ENCODE assay signal across 8 cellular contexts in genomic region chr6:33316603-33317417, GRCh38. TPM values are rescaled to one million over a fixed set of nuclear protein-coding genes. Genes with fewer than 3 reads are reported as not detected.
DNase-seq lines count a peak whose midpoint lies in the region; ATAC-seq and TF ChIP-seq lines count a peak whose summit lies in the region.

No MANE protein-coding gene starts in this region.

- H3K9me3 ChIP-seq in right lobe of liver, result no peaks in the 10 kb centered on the region

- peaks cover 72% of the 10 kb centered on the region for H3K36me3 Mint-ChIP-seq in activated naive CD4-positive, alpha-beta T cell treated with anti-CD3 and anti-CD28 coated beads, Interleukin-2, amount 10 ng/mL, durations not matched to agents 7 days and 5 days
- peaks cover 9% of the 10 kb centered on the region for H3K36me3 Mint-ChIP-seq in type B pancreatic cell

- 70% methylated on average over 16 of the region's 19 CpGs for WGBS in right lobe of liver (ENCODE audit: insufficient coverage, low coverage, low lambda C conversion rate, missing lambda C conversion rate)

- H3K4me1 Mint-ChIP-seq in activated naive CD4-positive, alpha-beta T cell treated with anti-CD3 and anti-CD28 coated beads, Interleukin-2, amount 10 ng/mL, durations not matched to agents 7 days and 5 days, result peaks cover 85% of the 10 kb centered on the region
- peaks cover 57% of the 10 kb centered on the region for H3K4me1 Mint-ChIP-seq in type B pancreatic cell (ENCODE audit: unreplicated experiment)

- TF ChIP-seq CTCF in astrocyte of the spinal cord (IDR thresholded peaks at IDR 0.05; ENCODE audit: low read depth, low read length) (no peak), right lobe of liver (IDR thresholded peaks at IDR 0.05) (no peak), type B pancreatic cell (conservative IDR thresholded peaks at IDR 0.05) (no peak)

- CTCF ChIA-PET in activated naive CD4-positive, alpha-beta T cell treated with anti-CD3 and anti-CD28 coated beads, Interleukin-2, amount 10 ng/mL, durations not matched to agents 7 days and 5 days (lab: Charles Lee), result interaction anchor here (0.8 to 2.3 kb wide), 4 partner anchors 15 to 74 kb away, joined by 3 to 18 read pairs (median 5); no protein-coding TSS in a partner anchor

- H3K4me1 ChIP-seq in right lobe of liver, result peaks cover 0 to 58% (median 10%) of the 10 kb centered on the region in 4 donors

- peak overlapping the region; percentile 99 for H3K4me3 Mint-ChIP-seq in activated naive CD4-positive, alpha-beta T cell treated with anti-CD3 and anti-CD28 coated beads, Interleukin-2, amount 10 ng/mL, durations not matched to agents 7 days and 5 days
- H3K4me3 Mint-ChIP-seq in type B pancreatic cell, result peak overlapping the region; percentile 100

- no peak for TF ChIP-seq POLR2A in right lobe of liver (IDR thresholded peaks at IDR 0.05)

- H3K27me3 Mint-ChIP-seq in activated naive CD4-positive, alpha-beta T cell treated with anti-CD3 and anti-CD28 coated beads, Interleukin-2, amount 10 ng/mL, durations not matched to agents 7 days and 5 days, result no peaks in the 10 kb centered on the region
- peaks cover 5% of the 10 kb centered on the region for H3K27me3 Mint-ChIP-seq in type B pancreatic cell

- no peak overlapping the region for H3K27ac ChIP-seq in right lobe of liver

- H3K27ac Mint-ChIP-seq in activated naive CD4-positive, alpha-beta T cell treated with anti-CD3 and anti-CD28 coated beads, Interleukin-2, amount 10 ng/mL, durations not matched to agents 7 days and 5 days, result peak overlapping the region; percentile 68
- peak overlapping the region; percentile 71 for H3K27ac Mint-ChIP-seq in type B pancreatic cell

- no peaks in the 10 kb centered on the region for H3K27me3 ChIP-seq in right lobe of liver

- DNase-seq in activated naive CD4-positive, alpha-beta T cell treated with anti-CD3 and anti-CD28 coated beads, Interleukin-2, amount 10 ng/mL, durations not matched to agents 7 days and 5 days, result no peak
- DNase-seq in activated naive CD4-positive, alpha-beta T cell treated with Interleukin-2 at 50 U/mL for 16 hours, result no peak
- DNase-seq in astrocyte of the spinal cord (ENCODE audit: low read depth, low spot score) (no peak), right lobe of liver (peak in 2 of 3 donors; percentile 33 to 60), type B pancreatic cell (ENCODE audit: extremely low spot score, unreplicated experiment) (no peak), NCI-H524 treated with DMSO at 0.1 percent for 48 hours (lab: John Stamatoyannopoulos, UW) (no peak), NCI-H526 treated with DMSO at 0.1 percent for 48 hours (lab: John Stamatoyannopoulos, UW) (no peak)

- no peaks in the 10 kb centered on the region for H3K9me3 Mint-ChIP-seq in activated naive CD4-positive, alpha-beta T cell treated with anti-CD3 and anti-CD28 coated beads, Interleukin-2, amount 10 ng/mL, durations not matched to agents 7 days and 5 days
- no peaks in the 10 kb centered on the region for H3K9me3 Mint-ChIP-seq in type B pancreatic cell

- peak overlapping the region; percentile 58 for H3K4me3 ChIP-seq in astrocyte of the spinal cord (ENCODE audit: low read depth, low read length)
- H3K4me3 ChIP-seq in right lobe of liver, result peak overlapping the region in 2 of 3 donors; percentile 51 to 52

- peaks cover 0 to 24% (median 6%) of the 10 kb centered on the region in 4 donors for H3K36me3 ChIP-seq in right lobe of liver

- in situ Hi-C loops in astrocyte of the spinal cord (cut with HindIII; ENCODE audit: low sequenced_read_pairs), result no loop called here

- no peak for ATAC-seq in right lobe of liver
- ATAC-seq in GM21515 (IDR thresholded peaks at IDR 0.05; ENCODE audit: unreplicated experiment), result no peak

- intact Hi-C loops in right lobe of liver (cut with DNase I), result no loop called here

RNA-seq across cellular contexts. Expression of gene ZBTB22, which starts 0.7 kb away (rescaled TPM):
- total RNA-seq in right lobe of liver, result 1 to 10 TPM; 2.9 to 6.8 (median 4.9) TPM
- total RNA-seq in type B pancreatic cell (ENCODE audit: low replicate concordance), result 21.1 and 22.2 TPM in 2 replicates

RNA-seq across cellular contexts. Expression of gene TAPBP, which starts 2.9 kb away (rescaled TPM):
- total RNA-seq in right lobe of liver, result 100 to 1,000 TPM in 5 of 6 experiments, 10 to 100 TPM in 1; 89.2 to 140 (median 124) TPM
- total RNA-seq in type B pancreatic cell (ENCODE audit: low replicate concordance), result 71.4 and 93.5 TPM in 2 replicates

RNA-seq across cellular contexts. Expression of gene DAXX, which starts 5.9 kb away (rescaled TPM):
- 10 to 100 TPM; 11.3 to 28.8 (median 19.5) TPM for total RNA-seq in right lobe of liver
- total RNA-seq in type B pancreatic cell (ENCODE audit: low replicate concordance), result 43.6 and 47.0 TPM in 2 replicates

RNA-seq across cellular contexts. Expression of gene RGL2, which starts 18.1 kb away (rescaled TPM):
- total RNA-seq in right lobe of liver (10 to 100 TPM; 15.1 to 30.6 (median 23.3) TPM), type B pancreatic cell (ENCODE audit: low replicate concordance) (128 and 176 TPM in 2 replicates)

RNA-seq across cellular contexts. Expression of gene PFDN6, which starts 27.4 kb away (rescaled TPM):
- total RNA-seq in right lobe of liver (10 to 100 TPM; 23.8 to 35.2 (median 27.5) TPM), type B pancreatic cell (ENCODE audit: low replicate concordance) (52.9 and 54.5 TPM in 2 replicates)

Comparison
In these comparisons a context has a peak if more than half of its experiments do, and no peak if none do; other contexts are left out.
1. DNase-seq: peak in right lobe of liver (2 of 3); none in activated naive CD4-positive, alpha-beta T cell treated with anti-CD3 and anti-CD28 coated beads, Interleukin-2, amount 10 ng/mL, durations not matched to agents 7 days and 5 days (single experiment), activated naive CD4-positive, alpha-beta T cell treated with Interleukin-2 at 50 U/mL for 16 hours (single experiment), astrocyte of the spinal cord (single experiment), type B pancreatic cell (single experiment), NCI-H524 treated with DMSO at 0.1 percent for 48 hours (single experiment) and NCI-H526 treated with DMSO at 0.1 percent for 48 hours (single experiment).